ENCODE assay signal across 8 cellular contexts in the genomic region with DNA sequence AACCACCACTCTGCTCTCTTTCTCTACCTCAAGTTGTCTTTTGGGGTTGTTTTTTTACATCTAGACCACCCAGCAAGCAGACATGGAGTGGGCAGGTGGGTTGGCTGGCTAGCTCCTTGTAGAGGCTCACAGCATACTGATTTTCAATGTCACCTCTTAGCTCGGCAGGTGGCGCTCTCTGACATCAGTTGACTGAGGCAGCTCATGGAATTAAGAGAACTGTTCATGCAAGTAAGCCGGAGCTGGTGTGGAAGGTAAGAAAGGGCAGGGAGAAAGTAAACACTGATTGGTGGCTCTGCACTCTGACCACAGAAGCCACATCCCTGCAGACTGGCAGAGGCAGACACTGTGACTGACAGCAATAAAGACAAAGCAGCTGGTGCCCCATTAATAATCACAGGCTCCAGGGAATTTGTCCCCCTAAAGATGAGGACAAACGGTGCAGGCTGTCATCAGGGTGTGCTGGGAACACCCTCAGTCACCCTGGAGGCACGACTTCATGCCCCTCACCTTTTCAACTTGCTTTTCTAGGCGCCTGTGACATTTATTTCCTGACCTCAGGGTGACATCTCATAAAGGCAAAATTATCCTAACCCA.
DNase-seq lines count a peak whose midpoint lies in the region; ATAC-seq, FAIRE-seq and TF ChIP-seq lines count a peak whose summit lies in the region.

No MANE protein-coding gene starts in this region.

- no peak overlapping the region for H3K4me3 ChIP-seq in astrocyte of the cerebellum (ENCODE audit: low read depth, low read length)

- ATAC-seq in GM18868 (IDR thresholded peaks at IDR 0.05; ENCODE audit: unreplicated experiment) (peak; percentile 92), GM19023 (IDR thresholded peaks at IDR 0.05; ENCODE audit: unreplicated experiment) (no peak)
- no peak for ATAC-seq in stimulated activated naive CD8-positive, alpha-beta T cell treated with anti-CD3 and anti-CD28 coated beads, Interleukin-15, Interleukin-2, amounts not matched to agents 100 U/mL and 50 U/mL, for 24 hours

- no peak for FAIRE-seq in HTR-8/SVneo (lab: Jason Lieb, UNC)

- DNase-seq in C1 segment of cervical spinal cord (lab: John Stamatoyannopoulos, UW), result peak in 9 of 14 donors; percentile 6 to 41 (median 23)
- DNase-seq in HTR-8/SVneo (ENCODE audit: insufficient read length, low spot score), result peak; percentile 19
- DNase-seq in NCI-H774 (lab: John Stamatoyannopoulos, UW), result peak; percentile 82
- peak; percentile 9 for DNase-seq in astrocyte of the cerebellum (ENCODE audit: low read depth)
- DNase-seq in iris pigment epithelial cell (ENCODE audit: low read depth), result peak; percentile 50
- peak; percentile 35 for DNase-seq in stimulated activated naive CD8-positive, alpha-beta T cell treated with anti-CD3 and anti-CD28 coated beads, Interleukin-15, Interleukin-2, amounts not matched to agents 100 U/mL and 50 U/mL, for 24 hours

- TF ChIP-seq CTCF in astrocyte of the cerebellum (IDR thresholded peaks at IDR 0.05; ENCODE audit: low read depth, low read length, missing control alignments), result peak; percentile 50

- in situ Hi-C loops in astrocyte of the cerebellum (cut with HindIII; ENCODE audit: low sequenced_read_pairs), result no loop called here

Comparison
In these comparisons a context has a peak if more than half of its experiments do, and no peak if none do; other contexts are left out.
1. DNase-seq: peak in every context shown above with its lines; median percentile 82 in NCI-H774; 50 in iris pigment epithelial cell; 35 in stimulated activated naive CD8-positive, alpha-beta T cell treated with anti-CD3 and anti-CD28 coated beads, Interleukin-15, Interleukin-2, amounts not matched to agents 100 U/mL and 50 U/mL, for 24 hours; 23 in C1 segment of cervical spinal cord; 19 in HTR-8/SVneo; 9 in astrocyte of the cerebellum.